1 cellular context compared by ENCODE assay signal in genomic region chr17:10062757-10063385, GRCh38.
TF ChIP-seq lines count a peak whose summit lies in the region.

No MANE protein-coding gene starts in this region.

TF ChIP-seq in GM23338, 12 proteins besides CTCF, POLR2A, EP300 and RAD21 (continued from another document):
- TF ChIP-seq ZNF462 (CRISPR knock-in tag; IDR thresholded peaks at IDR 0.05) (no peak), STAT1 (IDR thresholded peaks at IDR 0.05; ENCODE audit: unreplicated experiment) (no peak)
